ENCODE assay signal across 21 cellular contexts in the genomic region with DNA sequence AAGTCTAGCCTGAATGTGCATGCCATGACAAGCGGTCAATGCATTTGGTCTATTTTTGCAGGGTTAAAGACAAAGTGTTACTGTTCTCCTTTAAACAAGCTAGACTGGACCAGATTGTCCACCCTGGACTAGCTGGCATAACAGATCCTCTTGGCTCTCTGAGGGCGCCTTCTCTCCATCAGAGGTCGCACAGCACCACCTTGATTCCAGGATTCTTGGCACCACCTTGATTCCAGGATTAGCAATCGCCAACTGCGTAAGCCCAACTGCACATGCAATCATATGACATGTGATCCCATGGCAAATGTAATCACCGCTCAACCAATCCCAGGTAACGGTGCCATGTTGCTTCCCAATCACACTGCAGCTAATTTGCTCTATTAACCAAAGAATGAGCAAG.
"Had no signal": no experiment of that assay in that cellular context is flagged by ENCODE, and none has a peak within 500 bp of the region (broad histone marks: within the 10 kb centered on the region; RNA-seq: fewer than 3 reads in every experiment).

No MANE protein-coding gene starts in this region.

- H3K27me3 Mint-ChIP-seq: IgD-negative memory B cell had no signal

- H3K4me3 ChIP-seq: K562 had no signal

- H3K4me2 ChIP-seq: KMS-11 had no signal

- H3K9ac ChIP-seq: KMS-11 had no signal

- ATAC-seq: HepG2, K562, SK-N-SH treated with all-trans-retinoic acid at 6 μM for 48 hours had no signal

- H3K9me3 Mint-ChIP-seq: IgD-negative memory B cell had no signal

- H3K27ac ChIP-seq: KMS-11 had no signal

- DNase-seq: MV-4-11, NCI-H1048, NCI-H1105, NCI-H1417, NCI-H1436 treated with DMSO at 0.1 percent for 48 hours, NCI-H1694, NCI-H187 treated with DMSO at 0.1 percent for 48 hours, NCI-H2029 treated with DMSO at 0.1 percent for 48 hours, NCI-H2171 treated with DMSO at 0.1 percent for 48 hours, NCI-H345, NCI-H446 treated with DMSO at 0.1 percent for 48 hours, NCI-H510A treated with DMSO at 0.1 percent for 48 hours, NCI-H69, NCI-H774, Right ventricle myocardium superior, RPMI8226 had no signal

- H3K27ac Mint-ChIP-seq: IgD-negative memory B cell had no signal

- H3K4me3 Mint-ChIP-seq: IgD-negative memory B cell had no signal
